13 cellular contexts compared by ENCODE assay signal in genomic region chr14:100146548-100147091, GRCh38. TPM values are rescaled to one million over a fixed set of nuclear protein-coding genes. Genes with fewer than 3 reads are reported as not detected.
DNase-seq lines count a peak whose midpoint lies in the region; ATAC-seq and TF ChIP-seq lines count a peak whose summit lies in the region.
"Had no signal": no experiment of that assay in that cellular context is flagged by ENCODE, and none has a peak within 500 bp of the region (broad histone marks: within the 10 kb centered on the region; RNA-seq: fewer than 3 reads in every experiment).

No MANE protein-coding gene starts in this region.

- H3K4me3 ChIP-seq in retinal pigment epithelial cell (ENCODE audit: low read length): no peak overlapping the region
- H3K4me3 ChIP-seq: tibial artery had no signal

- no peaks in the 10 kb centered on the region for H3K36me3 Mint-ChIP-seq in activated naive CD8-positive, alpha-beta T cell treated with anti-CD3 and anti-CD28 coated beads for 36 hours

- H3K27me3 Mint-ChIP-seq in activated naive CD8-positive, alpha-beta T cell treated with anti-CD3 and anti-CD28 coated beads for 36 hours: no peaks in the 10 kb centered on the region

- peak; percentile 14 for TF ChIP-seq CTCF in retinal pigment epithelial cell (conservative IDR thresholded peaks at IDR 0.05; ENCODE audit: low read depth, low read length)

- TF ChIP-seq RAD21 in Ishikawa (IDR thresholded peaks at IDR 0.05; ENCODE audit: low read depth): peak; percentile 20; the same call in 1 of the 2 replicates

- peak overlapping the region; percentile 51 for H3K27ac Mint-ChIP-seq in activated naive CD8-positive, alpha-beta T cell treated with anti-CD3 and anti-CD28 coated beads for 36 hours
- H3K27ac Mint-ChIP-seq: nephron had no signal

- no peak overlapping the region for H3K4me3 Mint-ChIP-seq in activated naive CD8-positive, alpha-beta T cell treated with anti-CD3 and anti-CD28 coated beads for 36 hours
- H3K4me3 Mint-ChIP-seq: nephron; T-helper 1 cell treated with Interleukin-12 subunit alpha and Interleukin-12 subunit beta and Interleukin-4 antibody, amounts not matched to agents 30 μg/mL and 1 μg/mL, for 36 hours had no signal

- DNase-seq in NCI-H526 (lab: John Stamatoyannopoulos, UW) (peak; percentile 32 to 58), NCI-H526 treated with DMSO at 0.1 percent for 48 hours (lab: John Stamatoyannopoulos, UW) (no peak), retinal pigment epithelial cell (ENCODE audit: low read depth) (no peak), MV-4-11 (lab: John Stamatoyannopoulos, UW) (no peak), putamen (ENCODE audit: low spot score) (no peak)
- no peak for DNase-seq in activated naive CD8-positive, alpha-beta T cell treated with anti-CD3 and anti-CD28 coated beads for 36 hours
- DNase-seq: NCI-H524 treated with DMSO at 0.1 percent for 48 hours, tibial artery had no signal

- ATAC-seq in HG03565 (IDR thresholded peaks at IDR 0.05; ENCODE audit: unreplicated experiment): no peak

- no peak for TF ChIP-seq EP300 in Ishikawa (IDR thresholded peaks at IDR 0.05; ENCODE audit: borderline replicate concordance)

- H3K4me1 Mint-ChIP-seq in activated naive CD8-positive, alpha-beta T cell treated with anti-CD3 and anti-CD28 coated beads for 36 hours: peaks cover 12% of the 10 kb centered on the region

- no peaks in the 10 kb centered on the region for H3K9me3 Mint-ChIP-seq in activated naive CD8-positive, alpha-beta T cell treated with anti-CD3 and anti-CD28 coated beads for 36 hours
- H3K9me3 Mint-ChIP-seq: nephron; T-helper 1 cell treated with Interleukin-12 subunit alpha and Interleukin-12 subunit beta and Interleukin-4 antibody, amounts not matched to agents 30 μg/mL and 1 μg/mL, for 36 hours had no signal

TF ChIP-seq in Ishikawa, 13 proteins besides CTCF, POLR2A, EP300 and RAD21:
- no peak for TF ChIP-seq USF1 (IDR thresholded peaks at IDR 0.05)
- TF ChIP-seq FOXM1 (IDR thresholded peaks at IDR 0.05; ENCODE audit: borderline replicate concordance, low read depth): no peak
- no peak for TF ChIP-seq MAX (IDR thresholded peaks at IDR 0.05)
- no peak for TF ChIP-seq TAF1 (IDR thresholded peaks at IDR 0.05; ENCODE audit: low read depth)
- TF ChIP-seq CREB1 (IDR thresholded peaks at IDR 0.05; ENCODE audit: low read depth): no peak
- TF ChIP-seq TEAD4 (IDR thresholded peaks at IDR 0.05): no peak
- TF ChIP-seq REST (IDR thresholded peaks at IDR 0.05; ENCODE audit: low read depth): no peak
- no peak for TF ChIP-seq NFIC (IDR thresholded peaks at IDR 0.05)
- TF ChIP-seq ZBTB7A (IDR thresholded peaks at IDR 0.05; ENCODE audit: low read depth): no peak
- no peak for TF ChIP-seq CEBPB (IDR thresholded peaks at IDR 0.05)
- TF ChIP-seq YY1 (IDR thresholded peaks at IDR 0.05; ENCODE audit: low read depth): no peak
- no peak for TF ChIP-seq TCF12 (IDR thresholded peaks at IDR 0.05; ENCODE audit: low read depth)
- TF ChIP-seq EGR1 (IDR thresholded peaks at IDR 0.05): no peak

RNA-seq across cellular contexts. Expression of gene DEGS2, which starts 12.8 kb away (rescaled TPM):
- total RNA-seq in activated naive CD8-positive, alpha-beta T cell treated with anti-CD3 and anti-CD28 coated beads for 36 hours: 1 to 10 TPM; 1.6 to 1.8 TPM
- total RNA-seq: A673 had no signal

Comparison
In these comparisons a context has a peak if more than half of its experiments do, and no peak if none do; other contexts are left out.
1. DNase-seq: peak in NCI-H526 (2 of 2); none in NCI-H526 treated with DMSO at 0.1 percent for 48 hours (single experiment), activated naive CD8-positive, alpha-beta T cell treated with anti-CD3 and anti-CD28 coated beads for 36 hours (single experiment), retinal pigment epithelial cell (single experiment), MV-4-11 (single experiment) and putamen (single experiment).